Comparison of ENCODE assay signal across 15 cellular contexts in genomic region chr1:185241127-185241526, GRCh38.
"Had no signal": no experiment of that assay in that cellular context is flagged by ENCODE, and none has a peak within 500 bp of the region (broad histone marks: within the 10 kb centered on the region; RNA-seq: fewer than 3 reads in every experiment).

No MANE protein-coding gene starts in this region.

- H3K4me1 Mint-ChIP-seq: naive B cell had no signal

- H3K4me3 Mint-ChIP-seq: activated naive CD8-positive, alpha-beta T cell treated with anti-CD3 and anti-CD28 coated beads, Interleukin-2, amount 10 ng/mL, durations not matched to agents 7 days and 5 days; activated T-cell treated with anti-CD3 and anti-CD28 coated beads, Interleukin-2, amount 50 U/mL, for 4 hours; endodermal cell; naive B cell had no signal

- DNase-seq: activated CD4-positive, alpha-beta T cell treated with anti-CD3 and anti-CD28 coated beads, Interleukin-2, amount 50 U/mL, for 4 hours; activated CD4-positive, CD25-positive, alpha-beta regulatory T cell treated with anti-CD3 and anti-CD28 coated beads, Interleukin-2, amount 50 U/mL, for 72 hours; activated gamma-delta T cell; activated naive CD8-positive, alpha-beta T cell treated with anti-CD3 and anti-CD28 coated beads, Interleukin-2, amount 10 ng/mL, durations not matched to agents 7 days and 5 days; activated T-cell treated with anti-CD3 and anti-CD28 coated beads, Interleukin-2, amount 50 U/mL, for 4 hours; aorta; dermis blood vessel endothelial cell; endodermal cell; heart left ventricle; left colon; naive B cell; stimulated activated CD4-positive, alpha-beta T cell treated with anti-CD3 and anti-CD28 coated beads, Interleukin-12 subunit alpha, Interleukin-12 subunit beta, amount 100 ng/mL, for 4 hours; stimulated activated CD4-positive, alpha-beta T cell treated with anti-CD3 and anti-CD28 coated beads, Interleukin-2, amount 100 ng/mL, for 24 hours; thyroid gland had no signal

- H3K27me3 Mint-ChIP-seq: activated naive CD8-positive, alpha-beta T cell treated with anti-CD3 and anti-CD28 coated beads, Interleukin-2, amount 10 ng/mL, durations not matched to agents 7 days and 5 days; naive B cell had no signal

- ATAC-seq: activated T-cell treated with anti-CD3 and anti-CD28 coated beads, Interleukin-2, amount 50 U/mL, for 4 hours; heart left ventricle; left colon had no signal

- H3K27me3 ChIP-seq: heart left ventricle, thyroid gland had no signal

- H3K27ac Mint-ChIP-seq: activated naive CD8-positive, alpha-beta T cell treated with anti-CD3 and anti-CD28 coated beads, Interleukin-2, amount 10 ng/mL, durations not matched to agents 7 days and 5 days; endodermal cell; naive B cell had no signal

- H3K4me3 ChIP-seq: lung, thyroid gland had no signal

- H3K9me3 ChIP-seq: thyroid gland had no signal

- H3K4me1 ChIP-seq: thyroid gland had no signal

- H3K36me3 ChIP-seq: heart left ventricle, thyroid gland had no signal

- H3K27ac ChIP-seq: heart left ventricle, thyroid gland had no signal

- H3K9me3 Mint-ChIP-seq: activated T-cell treated with anti-CD3 and anti-CD28 coated beads, Interleukin-2, amount 50 U/mL, for 4 hours had no signal
